ENCODE assay signal across 1 cellular context in the genomic region with DNA sequence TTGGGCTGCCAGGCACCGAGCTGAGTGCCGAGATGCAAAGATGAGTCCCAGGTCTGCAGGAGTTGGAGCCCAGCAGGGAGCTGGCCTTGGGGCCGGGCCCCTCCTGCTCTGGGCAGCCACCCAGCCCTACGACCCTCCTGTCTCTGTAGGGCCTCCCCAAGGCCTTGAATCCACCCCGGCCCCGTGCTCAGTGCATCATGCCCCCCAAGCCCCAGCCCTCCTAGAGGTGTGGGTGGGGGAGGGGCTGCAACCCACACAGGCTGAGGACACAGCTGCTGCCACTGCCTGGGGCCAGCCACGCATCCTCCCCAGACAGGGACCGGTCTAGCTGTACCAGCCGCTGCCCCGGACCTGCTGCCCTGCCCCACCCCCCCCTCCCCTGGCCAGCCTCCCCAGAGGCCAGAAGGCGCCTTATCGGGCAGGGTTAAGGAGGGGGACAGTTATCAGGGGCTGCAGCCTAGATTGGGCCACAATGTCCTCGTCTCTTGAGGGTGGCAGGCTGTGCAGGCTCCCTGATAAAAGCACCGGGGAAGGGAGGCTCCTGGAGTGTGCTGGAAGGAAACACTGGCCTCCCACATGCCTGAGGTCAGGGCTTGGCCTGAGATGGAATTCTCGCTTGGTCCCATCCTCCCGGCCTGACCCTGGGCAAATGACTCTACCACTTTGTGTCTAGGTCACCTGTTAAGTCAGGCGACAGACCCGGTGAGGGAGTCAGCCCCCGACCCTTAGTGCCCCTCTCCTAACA.
TF ChIP-seq lines count a peak whose summit lies in the region.

No MANE protein-coding gene starts in this region.

TF ChIP-seq in K562, 482 proteins besides CTCF, POLR2A, EP300 and RAD21 (continued from another document and continues in another):
- no peak for TF ChIP-seq CEBPZ (IDR thresholded peaks at IDR 0.05; ENCODE audit: borderline replicate concordance, low read depth, low read length)
- no peak for TF ChIP-seq CAMTA2 (CRISPR knock-in tag; conservative IDR thresholded peaks at IDR 0.05)
- no peak; the same call in 1 of the 2 replicates for TF ChIP-seq ZC3H4 (CRISPR knock-in tag; IDR thresholded peaks at IDR 0.05; ENCODE audit: borderline replicate concordance)
- TF ChIP-seq SMC3 (conservative IDR thresholded peaks at IDR 0.05; ENCODE audit: insufficient read depth, low read depth, low read length), result no peak
- no peak for TF ChIP-seq MCM2 (IDR thresholded peaks at IDR 0.05; ENCODE audit: low read depth)
- TF ChIP-seq RHOXF2B (CRISPR knock-in tag; conservative IDR thresholded peaks at IDR 0.05), result no peak
- TF ChIP-seq MAX (CRISPR knock-in tag; IDR thresholded peaks at IDR 0.05), result no peak
- TF ChIP-seq MEF2A (IDR thresholded peaks at IDR 0.05; ENCODE audit: control insufficient read depth, low read depth, low read length), result 0 out of 2 replicates have a peak, but pooled peaks have one; percentile 16
- 0 out of 2 replicates have a peak, but pooled peaks have one; percentile 61 for TF ChIP-seq ZNF609 (CRISPR knock-in tag; IDR thresholded peaks at IDR 0.05; ENCODE audit: borderline replicate concordance)
- TF ChIP-seq ZBTB8A (IDR thresholded peaks at IDR 0.05; ENCODE audit: partially characterized antibody), result no peak
- no peak for TF ChIP-seq BRD9 (IDR thresholded peaks at IDR 0.05; ENCODE audit: low read depth, partially characterized antibody)
- peak; percentile 38; the same call in 1 of the 2 replicates for TF ChIP-seq NR2C1 (IDR thresholded peaks at IDR 0.05)
- peak; percentile 35 for TF ChIP-seq NR2C1 (tag; IDR thresholded peaks at IDR 0.05)
- TF ChIP-seq ZNF77 (CRISPR knock-in tag; IDR thresholded peaks at IDR 0.05), result no peak
- TF ChIP-seq OTX1 (CRISPR knock-in tag; IDR thresholded peaks at IDR 0.05), result no peak
- TF ChIP-seq NEUROD1 (IDR thresholded peaks at IDR 0.05; ENCODE audit: borderline replicate concordance, low read depth, low read length, partially characterized antibody), result peak; percentile 84
- no peak for TF ChIP-seq BRF1 (IDR thresholded peaks at IDR 0.05; ENCODE audit: borderline replicate concordance, extremely low read depth, insufficient read length)
- TF ChIP-seq COPS2 (conservative IDR thresholded peaks at IDR 0.05), result no peak
- peak; percentile 31; the same call in 1 of the 2 replicates for TF ChIP-seq ZNF57 (CRISPR knock-in tag; IDR thresholded peaks at IDR 0.05)
- TF ChIP-seq CHD1 (IDR thresholded peaks at IDR 0.05; ENCODE audit: low read length), result no peak
- TF ChIP-seq RFX5 (IDR thresholded peaks at IDR 0.05; ENCODE audit: low read depth, low read length), result no peak
- TF ChIP-seq POLR2AphosphoS2 (IDR thresholded peaks at IDR 0.05; ENCODE audit: low read length), result no peak
- TF ChIP-seq POLR3G (IDR thresholded peaks at IDR 0.05; ENCODE audit: extremely low read depth, insufficient read length, insufficient replicate concordance), result no peak
- TF ChIP-seq ARID1B (IDR thresholded peaks at IDR 0.05), result peak; percentile 97
- no peak for TF ChIP-seq HSF4 (CRISPR knock-in tag; IDR thresholded peaks at IDR 0.05; ENCODE audit: borderline replicate concordance)
- no peak for TF ChIP-seq CHD4 (IDR thresholded peaks at IDR 0.05; ENCODE audit: insufficient read depth, insufficient replicate concordance, low read depth, low read length, poor library complexity, severe bottlenecking)
- TF ChIP-seq HDGF (IDR thresholded peaks at IDR 0.05), result no peak
- TF ChIP-seq ZNF324 (CRISPR knock-in tag; IDR thresholded peaks at IDR 0.05), result no peak
- TF ChIP-seq, protein P1, sequence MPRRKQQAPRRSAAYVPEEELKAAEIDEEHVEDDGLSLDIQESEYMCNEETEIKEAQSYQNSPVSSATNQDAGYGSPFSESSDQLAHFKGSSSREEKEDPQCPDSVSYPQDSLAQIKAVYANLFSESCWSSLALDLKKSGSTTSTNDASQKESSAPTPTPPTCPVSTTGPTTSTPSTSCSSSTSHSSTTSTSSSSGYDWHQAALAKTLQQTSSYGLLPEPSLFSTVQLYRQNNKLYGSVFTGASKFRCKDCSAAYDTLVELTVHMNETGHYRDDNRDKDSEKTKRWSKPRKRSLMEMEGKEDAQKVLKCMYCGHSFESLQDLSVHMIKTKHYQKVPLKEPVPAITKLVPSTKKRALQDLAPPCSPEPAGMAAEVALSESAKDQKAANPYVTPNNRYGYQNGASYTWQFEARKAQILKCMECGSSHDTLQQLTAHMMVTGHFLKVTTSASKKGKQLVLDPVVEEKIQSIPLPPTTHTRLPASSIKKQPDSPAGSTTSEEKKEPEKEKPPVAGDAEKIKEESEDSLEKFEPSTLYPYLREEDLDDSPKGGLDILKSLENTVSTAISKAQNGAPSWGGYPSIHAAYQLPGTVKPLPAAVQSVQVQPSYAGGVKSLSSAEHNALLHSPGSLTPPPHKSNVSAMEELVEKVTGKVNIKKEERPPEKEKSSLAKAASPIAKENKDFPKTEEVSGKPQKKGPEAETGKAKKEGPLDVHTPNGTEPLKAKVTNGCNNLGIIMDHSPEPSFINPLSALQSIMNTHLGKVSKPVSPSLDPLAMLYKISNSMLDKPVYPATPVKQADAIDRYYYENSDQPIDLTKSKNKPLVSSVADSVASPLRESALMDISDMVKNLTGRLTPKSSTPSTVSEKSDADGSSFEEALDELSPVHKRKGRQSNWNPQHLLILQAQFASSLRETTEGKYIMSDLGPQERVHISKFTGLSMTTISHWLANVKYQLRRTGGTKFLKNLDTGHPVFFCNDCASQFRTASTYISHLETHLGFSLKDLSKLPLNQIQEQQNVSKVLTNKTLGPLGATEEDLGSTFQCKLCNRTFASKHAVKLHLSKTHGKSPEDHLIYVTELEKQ (CRISPR knock-in tag; IDR thresholded peaks at IDR 0.05), result no peak
- peak; percentile 77 for TF ChIP-seq CCNT2 (IDR thresholded peaks at IDR 0.05; ENCODE audit: borderline replicate concordance, extremely low read depth, insufficient read length, low read depth, low read length)
- TF ChIP-seq ZNF316 (IDR thresholded peaks at IDR 0.05), result no peak
- TF ChIP-seq POLR2AphosphoS5 (IDR thresholded peaks at IDR 0.05; ENCODE audit: control insufficient read depth, insufficient read depth, low read depth, low read length), result peak; percentile 92
- no peak for TF ChIP-seq ZNF121 (CRISPR knock-in tag; conservative IDR thresholded peaks at IDR 0.05)
- TF ChIP-seq FOSL1 (tag; conservative IDR thresholded peaks at IDR 0.05), result peak; percentile 39
- TF ChIP-seq, protein P2, sequence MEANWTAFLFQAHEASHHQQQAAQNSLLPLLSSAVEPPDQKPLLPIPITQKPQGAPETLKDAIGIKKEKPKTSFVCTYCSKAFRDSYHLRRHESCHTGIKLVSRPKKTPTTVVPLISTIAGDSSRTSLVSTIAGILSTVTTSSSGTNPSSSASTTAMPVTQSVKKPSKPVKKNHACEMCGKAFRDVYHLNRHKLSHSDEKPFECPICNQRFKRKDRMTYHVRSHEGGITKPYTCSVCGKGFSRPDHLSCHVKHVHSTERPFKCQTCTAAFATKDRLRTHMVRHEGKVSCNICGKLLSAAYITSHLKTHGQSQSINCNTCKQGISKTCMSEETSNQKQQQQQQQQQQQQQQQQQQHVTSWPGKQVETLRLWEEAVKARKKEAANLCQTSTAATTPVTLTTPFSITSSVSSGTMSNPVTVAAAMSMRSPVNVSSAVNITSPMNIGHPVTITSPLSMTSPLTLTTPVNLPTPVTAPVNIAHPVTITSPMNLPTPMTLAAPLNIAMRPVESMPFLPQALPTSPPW (CRISPR knock-in tag; IDR thresholded peaks at IDR 0.05), result peak; percentile 98
- TF ChIP-seq, protein P3, sequence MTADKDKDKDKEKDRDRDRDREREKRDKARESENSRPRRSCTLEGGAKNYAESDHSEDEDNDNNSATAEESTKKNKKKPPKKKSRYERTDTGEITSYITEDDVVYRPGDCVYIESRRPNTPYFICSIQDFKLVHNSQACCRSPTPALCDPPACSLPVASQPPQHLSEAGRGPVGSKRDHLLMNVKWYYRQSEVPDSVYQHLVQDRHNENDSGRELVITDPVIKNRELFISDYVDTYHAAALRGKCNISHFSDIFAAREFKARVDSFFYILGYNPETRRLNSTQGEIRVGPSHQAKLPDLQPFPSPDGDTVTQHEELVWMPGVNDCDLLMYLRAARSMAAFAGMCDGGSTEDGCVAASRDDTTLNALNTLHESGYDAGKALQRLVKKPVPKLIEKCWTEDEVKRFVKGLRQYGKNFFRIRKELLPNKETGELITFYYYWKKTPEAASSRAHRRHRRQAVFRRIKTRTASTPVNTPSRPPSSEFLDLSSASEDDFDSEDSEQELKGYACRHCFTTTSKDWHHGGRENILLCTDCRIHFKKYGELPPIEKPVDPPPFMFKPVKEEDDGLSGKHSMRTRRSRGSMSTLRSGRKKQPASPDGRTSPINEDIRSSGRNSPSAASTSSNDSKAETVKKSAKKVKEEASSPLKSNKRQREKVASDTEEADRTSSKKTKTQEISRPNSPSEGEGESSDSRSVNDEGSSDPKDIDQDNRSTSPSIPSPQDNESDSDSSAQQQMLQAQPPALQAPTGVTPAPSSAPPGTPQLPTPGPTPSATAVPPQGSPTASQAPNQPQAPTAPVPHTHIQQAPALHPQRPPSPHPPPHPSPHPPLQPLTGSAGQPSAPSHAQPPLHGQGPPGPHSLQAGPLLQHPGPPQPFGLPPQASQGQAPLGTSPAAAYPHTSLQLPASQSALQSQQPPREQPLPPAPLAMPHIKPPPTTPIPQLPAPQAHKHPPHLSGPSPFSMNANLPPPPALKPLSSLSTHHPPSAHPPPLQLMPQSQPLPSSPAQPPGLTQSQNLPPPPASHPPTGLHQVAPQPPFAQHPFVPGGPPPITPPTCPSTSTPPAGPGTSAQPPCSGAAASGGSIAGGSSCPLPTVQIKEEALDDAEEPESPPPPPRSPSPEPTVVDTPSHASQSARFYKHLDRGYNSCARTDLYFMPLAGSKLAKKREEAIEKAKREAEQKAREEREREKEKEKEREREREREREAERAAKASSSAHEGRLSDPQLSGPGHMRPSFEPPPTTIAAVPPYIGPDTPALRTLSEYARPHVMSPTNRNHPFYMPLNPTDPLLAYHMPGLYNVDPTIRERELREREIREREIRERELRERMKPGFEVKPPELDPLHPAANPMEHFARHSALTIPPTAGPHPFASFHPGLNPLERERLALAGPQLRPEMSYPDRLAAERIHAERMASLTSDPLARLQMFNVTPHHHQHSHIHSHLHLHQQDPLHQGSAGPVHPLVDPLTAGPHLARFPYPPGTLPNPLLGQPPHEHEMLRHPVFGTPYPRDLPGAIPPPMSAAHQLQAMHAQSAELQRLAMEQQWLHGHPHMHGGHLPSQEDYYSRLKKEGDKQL (CRISPR knock-in tag; IDR thresholded peaks at IDR 0.05; ENCODE audit: borderline replicate concordance), result no peak
- TF ChIP-seq, protein P4, sequence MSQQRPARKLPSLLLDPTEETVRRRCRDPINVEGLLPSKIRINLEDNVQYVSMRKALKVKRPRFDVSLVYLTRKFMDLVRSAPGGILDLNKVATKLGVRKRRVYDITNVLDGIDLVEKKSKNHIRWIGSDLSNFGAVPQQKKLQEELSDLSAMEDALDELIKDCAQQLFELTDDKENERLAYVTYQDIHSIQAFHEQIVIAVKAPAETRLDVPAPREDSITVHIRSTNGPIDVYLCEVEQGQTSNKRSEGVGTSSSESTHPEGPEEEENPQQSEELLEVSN (IDR thresholded peaks at IDR 0.05; ENCODE audit: borderline replicate concordance in 1 of 2, extremely low read depth in 1 of 2, insufficient read depth in 1 of 2, insufficient read length in 1 of 2, low read depth in 1 of 2, low read length in 1 of 2, poor library complexity in 1 of 2, severe bottlenecking in 1 of 2), result peak; percentile 12 to 72
